In the genomic region with DNA sequence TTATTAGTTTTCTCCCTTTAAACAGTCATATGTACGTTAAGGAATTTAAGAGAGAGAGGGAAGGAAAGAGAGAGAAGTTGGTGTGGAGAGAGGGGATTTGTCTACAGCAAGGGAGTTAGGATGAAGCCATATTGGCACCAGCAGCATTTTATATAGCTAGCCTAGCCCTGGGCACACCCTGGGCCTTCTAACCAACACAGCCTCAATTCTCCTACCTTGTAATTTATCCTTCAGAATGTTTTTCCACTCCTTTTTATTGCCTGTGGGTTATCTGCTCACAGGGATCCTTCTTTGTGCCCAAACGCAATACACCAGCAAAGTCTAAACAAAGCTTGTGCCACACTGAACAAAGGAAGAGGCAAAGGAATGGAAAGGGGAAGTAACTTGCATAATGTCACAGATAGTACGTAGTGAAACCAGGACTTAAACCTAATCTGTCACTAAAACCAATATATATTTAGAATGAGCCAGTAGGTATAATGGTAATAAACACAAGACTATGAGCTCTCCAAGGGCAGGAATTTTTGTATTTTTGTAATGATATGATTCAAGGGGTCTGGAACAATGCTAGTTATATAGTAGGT, we compare ENCODE assay signal across 18 cellular contexts.
DNase-seq lines count a peak whose midpoint lies in the region; ATAC-seq and TF ChIP-seq lines count a peak whose summit lies in the region.
"Had no signal": no experiment of that assay in that cellular context is flagged by ENCODE, and none has a peak within 500 bp of the region (broad histone marks: within the 10 kb centered on the region; RNA-seq: fewer than 3 reads in every experiment).

No MANE protein-coding gene starts in this region.

- peak overlapping the region; percentile 15; the same call in 1 of the 2 replicates for H3K4me3 ChIP-seq in Karpas-422 (ENCODE audit: low read length)
- H3K4me3 ChIP-seq in OCI-LY3 (ENCODE audit: low read length), result peak overlapping the region; percentile 23
- no peak overlapping the region for H3K4me3 ChIP-seq in mucosa of descending colon
- H3K4me3 ChIP-seq: MG63 had no signal

- H3K79me2 ChIP-seq in Karpas-422 (ENCODE audit: low read length), result no peaks in the 10 kb centered on the region
- no peaks in the 10 kb centered on the region for H3K79me2 ChIP-seq in OCI-LY3 (ENCODE audit: low read length)

- intact Hi-C loops in mucosa of descending colon (cut with DNase I, micrococcal nuclease) (no loop called here), cardiac septum (cut with DNase I) (no loop called here)

- H3K27me3 ChIP-seq in Karpas-422 (ENCODE audit: low read length) (no peaks in the 10 kb centered on the region), OCI-LY3 (ENCODE audit: low read depth, low read length) (no peaks in the 10 kb centered on the region)
- H3K27me3 ChIP-seq: MG63 had no signal

- H3K36me3 ChIP-seq in Karpas-422 (ENCODE audit: insufficient read depth, low read length) (no peaks in the 10 kb centered on the region), OCI-LY3 (replicated peaks; ENCODE audit: low read depth, low read length) (no peaks in the 10 kb centered on the region), mucosa of descending colon (ENCODE audit: low read depth) (no peaks in the 10 kb centered on the region)
- H3K36me3 ChIP-seq: MG63 had no signal

- H3K9me2 ChIP-seq in Karpas-422 (replicated peaks; ENCODE audit: insufficient read depth, low read length), result no peaks in the 10 kb centered on the region

- H3K4me1 ChIP-seq in Karpas-422 (ENCODE audit: low read length) (peaks cover 22% of the 10 kb centered on the region), OCI-LY3 (ENCODE audit: low read length) (peaks cover 18% of the 10 kb centered on the region), mucosa of descending colon (ENCODE audit: low read depth) (no peaks in the 10 kb centered on the region)

- H4K20me1 ChIP-seq in Karpas-422 (ENCODE audit: insufficient read depth, low read depth, low read length) (no peaks in the 10 kb centered on the region), OCI-LY3 (ENCODE audit: insufficient read depth, low read length) (no peaks in the 10 kb centered on the region)

- H3K9me3 ChIP-seq in Karpas-422 (ENCODE audit: low read length) (no peaks in the 10 kb centered on the region), OCI-LY3 (ENCODE audit: insufficient read depth, low read length) (no peaks in the 10 kb centered on the region), mucosa of descending colon (no peaks in the 10 kb centered on the region)
- H3K9me3 ChIP-seq: MG63 had no signal

- H3K9ac ChIP-seq in Karpas-422 (ENCODE audit: low read length) (no peak overlapping the region), OCI-LY3 (ENCODE audit: low read length) (no peak overlapping the region)

- peak; percentile 69 for ATAC-seq in mucosa of descending colon
- ATAC-seq in GM19455 (IDR thresholded peaks at IDR 0.05; ENCODE audit: unreplicated experiment), result no peak

- peak overlapping the region; percentile 16 for H2AFZ ChIP-seq in Karpas-422 (ENCODE audit: low read length)
- peak overlapping the region; percentile 68 for H2AFZ ChIP-seq in OCI-LY3 (ENCODE audit: low read depth, low read length)

- no peak overlapping the region for H3K27ac ChIP-seq in Karpas-422 (ENCODE audit: low read length)
- H3K27ac ChIP-seq in OCI-LY3 (ENCODE audit: low read length), result no peak overlapping the region
- H3K27ac ChIP-seq: RWPE1 had no signal

- H3K4me2 ChIP-seq in Karpas-422 (ENCODE audit: low read depth, low read length, poor library complexity, severe bottlenecking), result peak overlapping the region; percentile 22
- H3K4me2 ChIP-seq in OCI-LY3 (ENCODE audit: low read length), result peak overlapping the region; percentile 44

- TF ChIP-seq CTCF in OCI-LY3 (IDR thresholded peaks at IDR 0.05; ENCODE audit: low read depth, low read length), result no peak
- no peak for TF ChIP-seq CTCF in mucosa of descending colon (IDR thresholded peaks at IDR 0.05)

- DNase-seq in Karpas-422 (peak; percentile 69), MV-4-11 (lab: John Stamatoyannopoulos, UW) (peak; percentile 76), mucosa of descending colon (peak in 2 of 3 donors; percentile 30 to 39), Ammon's horn (ENCODE audit: low spot score) (no peak), cardiac septum (ENCODE audit: low spot score) (no peak)
- DNase-seq: DMS53, GF-D8, H7, MG63, NCI-H1105 treated with DMSO at 0.1 percent for 48 hours, NCI-H2029 treated with DMSO at 0.1 percent for 48 hours, NCI-H226, NCI-H524, NCI-H774, SHP77 treated with DMSO at 0.1 percent for 48 hours had no signal

Comparison
In these comparisons a context has a peak if more than half of its experiments do, and no peak if none do; other contexts are left out.
1. DNase-seq: peak in Karpas-422 (single experiment), MV-4-11 (single experiment) and mucosa of descending colon (2 of 3); none in Ammon's horn (single experiment) and cardiac septum (single experiment).